ENCODE assay signal across 13 cellular contexts in the genomic region with DNA sequence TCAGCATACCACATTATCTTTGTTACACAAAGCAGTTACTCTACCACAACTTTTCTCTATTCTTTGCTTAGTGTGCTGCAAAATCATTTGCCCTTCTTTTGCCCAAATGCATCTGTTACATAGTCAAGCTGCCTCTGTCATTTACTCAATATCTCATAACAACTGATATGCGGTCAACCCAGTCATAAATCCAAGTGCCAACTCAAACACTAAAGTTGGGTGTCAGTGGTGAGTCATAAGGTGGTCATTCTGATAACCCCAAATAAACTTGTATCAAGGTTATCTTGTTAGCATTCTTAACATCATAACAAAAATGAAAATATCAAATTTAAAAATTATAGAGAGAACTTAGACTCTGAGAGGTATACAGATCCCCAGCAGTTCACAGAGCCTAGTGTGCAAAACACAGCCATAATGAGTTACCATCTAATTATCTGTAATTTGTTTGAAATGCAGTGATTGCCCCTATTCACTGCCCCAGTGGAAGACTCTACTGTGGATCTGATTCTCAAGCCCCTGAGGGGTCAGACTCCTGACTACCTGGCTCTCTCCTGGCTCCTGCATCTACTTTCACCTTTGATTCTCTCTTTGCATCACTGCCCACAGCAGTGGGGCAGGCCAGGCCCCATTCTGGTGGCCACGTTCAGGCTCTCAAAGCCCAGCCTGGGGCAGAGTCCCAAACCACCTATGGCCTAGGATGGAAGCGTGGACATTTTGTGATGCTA. TPM values are rescaled to one million over a fixed set of nuclear protein-coding genes. Genes with fewer than 3 reads are reported as not detected.
DNase-seq lines count a peak whose midpoint lies in the region; ATAC-seq and TF ChIP-seq lines count a peak whose summit lies in the region.
"Had no signal": no experiment of that assay in that cellular context is flagged by ENCODE, and none has a peak within 500 bp of the region (broad histone marks: within the 10 kb centered on the region; RNA-seq: fewer than 3 reads in every experiment).

No MANE protein-coding gene starts in this region.

- H3K36me3 Mint-ChIP-seq in nephron (ENCODE audit: low read depth) (no peaks in the 10 kb centered on the region), CD14-positive monocyte (peaks cover 6 to 8% of the 10 kb centered on the region in 2 donors), T-helper 17 cell (ENCODE audit: low read depth) (no peaks in the 10 kb centered on the region)
- H3K36me3 Mint-ChIP-seq: immature natural killer cell had no signal

- DNase-seq in EL (peak; percentile 34), LoVo (ENCODE audit: low spot score) (peak; percentile 79), choroid plexus epithelial cell (ENCODE audit: low read depth) (peak; percentile 25), CD14-positive monocyte (ENCODE audit: low spot score) (no peak), T-helper 17 cell (no peak), middle frontal gyrus (ENCODE audit: extremely low spot score, low spot score) (no peak)
- DNase-seq: activated CD8-positive, alpha-beta T cell treated with anti-CD3 and anti-CD28 coated beads for 36 hours; DMS79; HFFc6; immature natural killer cell; NCI-H2029 treated with DMSO at 0.1 percent for 48 hours had no signal

- H3K4me3 ChIP-seq in choroid plexus epithelial cell (ENCODE audit: low read depth, low read length) = no peak overlapping the region

- H3K4me3 Mint-ChIP-seq in nephron = no peak overlapping the region
- H3K4me3 Mint-ChIP-seq in CD14-positive monocyte = no peak overlapping the region
- no peak overlapping the region for H3K4me3 Mint-ChIP-seq in T-helper 17 cell
- H3K4me3 Mint-ChIP-seq: activated CD8-positive, alpha-beta T cell treated with anti-CD3 and anti-CD28 coated beads for 36 hours; HFFc6; immature natural killer cell had no signal

- no peaks in the 10 kb centered on the region for H3K9me3 Mint-ChIP-seq in nephron
- H3K9me3 Mint-ChIP-seq in CD14-positive monocyte = peaks cover 0 to 2% (median 0%) of the 10 kb centered on the region in 7 donors
- H3K9me3 Mint-ChIP-seq: activated CD8-positive, alpha-beta T cell treated with anti-CD3 and anti-CD28 coated beads for 36 hours; HFFc6; immature natural killer cell had no signal

- TF ChIP-seq CTCF in choroid plexus epithelial cell (conservative IDR thresholded peaks at IDR 0.05; ENCODE audit: low read depth, low read length) (no peak), nephron (IDR thresholded peaks at IDR 0.05; ENCODE audit: unreplicated experiment in 3 of 3) (no peak), CD14-positive monocyte (IDR thresholded peaks at IDR 0.05) (no peak)

- H3K27ac Mint-ChIP-seq in nephron = peak overlapping the region; percentile 74 to 87 (median 84)
- H3K27ac Mint-ChIP-seq in CD14-positive monocyte = peak overlapping the region in 2 of 7 donors; percentile 50 to 85
- H3K27ac Mint-ChIP-seq in T-helper 17 cell = no peak overlapping the region
- H3K27ac Mint-ChIP-seq: activated CD8-positive, alpha-beta T cell treated with anti-CD3 and anti-CD28 coated beads for 36 hours; HFFc6; immature natural killer cell had no signal

- peaks cover 22% of the 10 kb centered on the region for H3K4me1 Mint-ChIP-seq in nephron
- peaks cover 47% of the 10 kb centered on the region for H3K4me1 Mint-ChIP-seq in CD14-positive monocyte
- peaks cover 2% of the 10 kb centered on the region for H3K4me1 Mint-ChIP-seq in T-helper 17 cell

- H3K9me3 ChIP-seq in T-helper 17 cell (ENCODE audit: control insufficient read depth, low read length, poor library complexity, severe bottlenecking) = no peaks in the 10 kb centered on the region

- no peak for ATAC-seq in HG03571 (IDR thresholded peaks at IDR 0.05; ENCODE audit: unreplicated experiment)
- ATAC-seq in T-helper 17 cell = no peak
- ATAC-seq: activated CD8-positive, alpha-beta T cell treated with anti-CD3 and anti-CD28 coated beads for 36 hours had no signal

- H3K27me3 Mint-ChIP-seq in nephron (ENCODE audit: low read depth) (no peaks in the 10 kb centered on the region), CD14-positive monocyte (ENCODE audit: low read depth in 3 of 3) (peaks cover 0 to 2% (median 0%) of the 10 kb centered on the region in 3 donors), T-helper 17 cell (peaks cover 6% of the 10 kb centered on the region)

- intact Hi-C loops in CD14-positive monocyte (cut with micrococcal nuclease) = no loop called here

RNA-seq across cellular contexts. Expression of gene TBC1D9, which starts 29.2 kb away (rescaled TPM):
- polyA plus RNA-seq in CD14-positive monocyte = 10 to 100 TPM; 13.6 to 21.0 TPM
- total RNA-seq in T-helper 17 cell = 1 to 10 TPM in 1 of 2 donors, under 1 TPM in 1; 0.76 to 3.1 TPM
- total RNA-seq: activated CD8-positive, alpha-beta T cell treated with anti-CD3 and anti-CD28 coated beads for 36 hours had no signal

Comparison
In these comparisons a context has a peak if more than half of its experiments do, and no peak if none do; other contexts are left out.
1. DNase-seq: peak in EL (single experiment), LoVo (single experiment) and choroid plexus epithelial cell (single experiment); none in CD14-positive monocyte (single experiment), T-helper 17 cell (0 of 3) and middle frontal gyrus (single experiment).